In genomic region chr1:234554478-234555311, GRCh38 we compare ENCODE assay signal across 14 cellular contexts. TPM values are rescaled to one million over a fixed set of nuclear protein-coding genes. Genes with fewer than 3 reads are reported as not detected.
DNase-seq lines count a peak whose midpoint lies in the region; ATAC-seq and TF ChIP-seq lines count a peak whose summit lies in the region.
"Had no signal": no experiment of that assay in that cellular context is flagged by ENCODE, and none has a peak within 500 bp of the region (broad histone marks: within the 10 kb centered on the region; RNA-seq: fewer than 3 reads in every experiment).

No MANE protein-coding gene starts in this region.

- no peak overlapping the region for H3K4me3 Mint-ChIP-seq in nephron progenitor cell
- H3K4me3 Mint-ChIP-seq: CD4-positive, CD25-positive, alpha-beta regulatory T cell; naive B cell had no signal

- H3K36me3 Mint-ChIP-seq in nephron progenitor cell (ENCODE audit: low read depth), result no peaks in the 10 kb centered on the region
- H3K36me3 Mint-ChIP-seq: CD4-positive, CD25-positive, alpha-beta regulatory T cell; naive B cell had no signal

- H3K4me1 Mint-ChIP-seq in nephron progenitor cell, result peaks cover 49% of the 10 kb centered on the region
- H3K4me1 Mint-ChIP-seq: CD4-positive, CD25-positive, alpha-beta regulatory T cell; naive B cell had no signal

- peak; percentile 60 for ATAC-seq in body of pancreas
- ATAC-seq in HG03025 (IDR thresholded peaks at IDR 0.05; ENCODE audit: low FRiP score, unreplicated experiment), result no peak

- DNase-seq in COR-L47 (lab: John Stamatoyannopoulos, UW) (peak; percentile 57), NCI-H1092 (lab: John Stamatoyannopoulos, UW) (peak; percentile 57), body of pancreas (peak in 3 of 4 donors; percentile 38 to 60 (median 53)), nephron progenitor cell (peak; percentile 36), HT-29 (ENCODE audit: low spot score) (no peak), HuH-7.5 (ENCODE audit: low spot score) (no peak), LoVo (ENCODE audit: low spot score) (no peak)
- DNase-seq: CD4-positive, CD25-positive, alpha-beta regulatory T cell; naive B cell; NCI-H187 treated with DMSO at 0.1 percent for 48 hours; spleen had no signal

- 64 to 77% methylated on average over 13 to 14 of the region's 14 CpGs for WGBS in body of pancreas, 2 donors

- H3K4me1 ChIP-seq in body of pancreas, result no peaks in the 10 kb centered on the region

- H3K27me3 ChIP-seq in body of pancreas, result no peaks in the 10 kb centered on the region
- H3K27me3 ChIP-seq: spleen had no signal

- TF ChIP-seq CTCF in body of pancreas (IDR thresholded peaks at IDR 0.05) (no peak), nephron progenitor cell (IDR thresholded peaks at IDR 0.05) (no peak)

- no peaks in the 10 kb centered on the region for H3K9me3 ChIP-seq in body of pancreas
- H3K9me3 ChIP-seq: spleen had no signal

- no peak overlapping the region for H3K27ac ChIP-seq in body of pancreas
- H3K27ac ChIP-seq: epithelial cell of prostate, spleen, VCaP had no signal

- intact Hi-C loops in body of pancreas (cut with DNase I), result loop anchor here (5.0 kb wide), 1 partner anchor 43 kb away; no protein-coding TSS in a partner anchor

- no peaks in the 10 kb centered on the region for H3K36me3 ChIP-seq in body of pancreas (replicated peaks in 1 of 2; ENCODE audit: insufficient read depth in 1 of 2, low read depth in 2 of 2)
- H3K36me3 ChIP-seq: spleen had no signal

- peak overlapping the region; percentile 92 for H3K27ac Mint-ChIP-seq in nephron progenitor cell
- H3K27ac Mint-ChIP-seq: CD4-positive, CD25-positive, alpha-beta regulatory T cell had no signal

- H3K4me3 ChIP-seq in body of pancreas, result no peak overlapping the region
- H3K4me3 ChIP-seq: spleen had no signal

- H3K9me3 Mint-ChIP-seq in nephron progenitor cell, result no peaks in the 10 kb centered on the region
- H3K9me3 Mint-ChIP-seq: CD4-positive, CD25-positive, alpha-beta regulatory T cell; naive B cell had no signal

- no peak for TF ChIP-seq POLR2A in body of pancreas (IDR thresholded peaks at IDR 0.05)

- peaks cover 7% of the 10 kb centered on the region for H3K27me3 Mint-ChIP-seq in nephron progenitor cell (ENCODE audit: low read depth, poor library complexity)
- H3K27me3 Mint-ChIP-seq: naive B cell had no signal

RNA-seq across cellular contexts. Expression of gene IRF2BP2, which starts 55.3 kb away (rescaled TPM):
- 10 to 100 TPM; 82.7 to 83.3 TPM for total RNA-seq in body of pancreas
- 203 and 235 TPM in 2 replicates for total RNA-seq in HT-29 (2014; rRNA removed; shearing (Covaris generic))

Comparison
In these comparisons a context has a peak if more than half of its experiments do, and no peak if none do; other contexts are left out.
1. DNase-seq: peak in COR-L47 (single experiment), NCI-H1092 (single experiment), body of pancreas (3 of 4) and nephron progenitor cell (single experiment); none in HT-29 (single experiment), HuH-7.5 (single experiment) and LoVo (single experiment).